9 cellular contexts compared by ENCODE assay signal in genomic region chr12:50533203-50533584, GRCh38. TPM values are rescaled to one million over a fixed set of nuclear protein-coding genes. Genes with fewer than 3 reads are reported as not detected.
A peak's percentile ranks its signal among the peaks of the same experiment; 100 is the strongest.
DNase-seq lines count a peak whose midpoint lies in the region; ATAC-seq and TF ChIP-seq lines count a peak whose summit lies in the region.
"Had no signal": no experiment of that assay in that cellular context is flagged by ENCODE, and none has a peak within 500 bp of the region (broad histone marks: within the 10 kb centered on the region; RNA-seq: fewer than 3 reads in every experiment).

No MANE protein-coding gene starts in this region.

- no peak for TF ChIP-seq CTCF in CD8-positive, alpha-beta T cell (IDR thresholded peaks at IDR 0.05)
- no peak for TF ChIP-seq CTCF in endodermal cell (conservative IDR thresholded peaks at IDR 0.05)
- no peak for TF ChIP-seq CTCF in osteoblast (IDR thresholded peaks at IDR 0.05; ENCODE audit: extremely low read depth, low read depth, low read length)
- TF ChIP-seq CTCF in testis (IDR thresholded peaks at IDR 0.05) = no peak
- TF ChIP-seq CTCF in esophagus muscularis mucosa (IDR thresholded peaks at IDR 0.05) = no peak
- TF ChIP-seq CTCF in left ventricle myocardium inferior (IDR thresholded peaks at IDR 0.05; ENCODE audit: borderline replicate concordance) = no peak

- H3K4me2 ChIP-seq in Karpas-422 (ENCODE audit: low read depth, low read length, poor library complexity, severe bottlenecking) (no peak overlapping the region), osteoblast (ENCODE audit: insufficient read depth, low read length) (no peak overlapping the region)

- TF ChIP-seq POLR2A in testis (IDR thresholded peaks at IDR 0.05) (no peak), esophagus muscularis mucosa (IDR thresholded peaks at IDR 0.05; ENCODE audit: low read depth) (no peak)

- H3K4me3 Mint-ChIP-seq in CD8-positive, alpha-beta T cell = no peak overlapping the region
- H3K4me3 Mint-ChIP-seq in endodermal cell = no peak overlapping the region
- H3K4me3 Mint-ChIP-seq: activated naive CD4-positive, alpha-beta T cell treated with anti-CD3 and anti-CD28 coated beads for 36 hours had no signal

- intact Hi-C loops in CD8-positive, alpha-beta T cell (cut with DNase I, micrococcal nuclease) = loop anchor here (2.0 kb wide), 3 partner anchors 14 to 28 kb away; partner anchors contain the start of gene DIP2B (in 1 of the 2)
- intact Hi-C loops in testis (cut with DNase I; ENCODE audit: low total_unique reads) = no loop called here
- intact Hi-C loops in esophagus muscularis mucosa (cut with DNase I) = no loop called here
- intact Hi-C loops in left ventricle myocardium inferior (cut with micrococcal nuclease) = no loop called here

- H4K20me1 ChIP-seq in Karpas-422 (ENCODE audit: insufficient read depth, low read depth, low read length) (no peaks in the 10 kb centered on the region), osteoblast (ENCODE audit: insufficient read depth, low read length) (peaks cover 2% of the 10 kb centered on the region)

- H3K9ac ChIP-seq in Karpas-422 (ENCODE audit: low read length) = no peak overlapping the region
- H3K9ac ChIP-seq in endodermal cell (ENCODE audit: extremely low read depth, low read length, poor library complexity, severe bottlenecking) = no peak overlapping the region

- CTCF ChIA-PET in CD8-positive, alpha-beta T cell (lab: Charles Lee) = no interaction called here

- POLR2A ChIA-PET in CD8-positive, alpha-beta T cell (lab: Charles Lee) = interaction anchor here (1.8 to 2.2 kb wide), 2 partner anchors 25 to 28 kb away, joined by 8 to 11 read pairs; partner anchors contain the start of gene DIP2B

- no peak for DNase-seq in CD8-positive, alpha-beta T cell
- DNase-seq in Karpas-422 (no peak), endodermal cell (peak; percentile 39), osteoblast (ENCODE audit: insufficient read length, low spot score, missing footprints) (peak; percentile 74), T-helper 1 cell (no peak), testis (no peak), esophagus muscularis mucosa (ENCODE audit: extremely low spot score) (no peak), left ventricle myocardium inferior (no peak)

- H3K27ac Mint-ChIP-seq in CD8-positive, alpha-beta T cell = no peak overlapping the region
- H3K27ac Mint-ChIP-seq in endodermal cell = no peak overlapping the region
- H3K27ac Mint-ChIP-seq: activated naive CD4-positive, alpha-beta T cell treated with anti-CD3 and anti-CD28 coated beads for 36 hours had no signal

- H3K4me1 Mint-ChIP-seq in CD8-positive, alpha-beta T cell (ENCODE audit: low read depth) = peaks cover 39% of the 10 kb centered on the region
- peaks cover 23% of the 10 kb centered on the region for H3K4me1 Mint-ChIP-seq in endodermal cell

- peaks cover 13% of the 10 kb centered on the region for H3K36me3 Mint-ChIP-seq in CD8-positive, alpha-beta T cell
- H3K36me3 Mint-ChIP-seq in endodermal cell (ENCODE audit: low read depth) = no peaks in the 10 kb centered on the region

- no peaks in the 10 kb centered on the region for H3K9me3 Mint-ChIP-seq in CD8-positive, alpha-beta T cell
- H3K9me3 Mint-ChIP-seq in endodermal cell = no peaks in the 10 kb centered on the region
- H3K9me3 Mint-ChIP-seq: activated naive CD4-positive, alpha-beta T cell treated with anti-CD3 and anti-CD28 coated beads for 36 hours had no signal

- ATAC-seq in CD8-positive, alpha-beta T cell = peak; percentile 17

- H3K4me1 ChIP-seq in CD8-positive, alpha-beta T cell (ENCODE audit: insufficient read depth, low read length) = peaks cover 30% of the 10 kb centered on the region
- peaks cover 51% of the 10 kb centered on the region for H3K4me1 ChIP-seq in Karpas-422 (ENCODE audit: low read length)
- H3K4me1 ChIP-seq in endodermal cell (ENCODE audit: control insufficient read depth, insufficient read depth, low read length) = no peaks in the 10 kb centered on the region
- peaks cover 32% of the 10 kb centered on the region for H3K4me1 ChIP-seq in osteoblast (ENCODE audit: insufficient read depth, low read length)
- peaks cover 6% of the 10 kb centered on the region for H3K4me1 ChIP-seq in testis
- peaks cover 5 to 37% (median 32%) of the 10 kb centered on the region in 4 donors for H3K4me1 ChIP-seq in esophagus muscularis mucosa
- H3K4me1 ChIP-seq in left ventricle myocardium inferior = peaks cover 42% of the 10 kb centered on the region

- no peaks in the 10 kb centered on the region for H3K9me3 ChIP-seq in CD8-positive, alpha-beta T cell (ENCODE audit: low read length)
- H3K9me3 ChIP-seq in Karpas-422 (ENCODE audit: low read length) = no peaks in the 10 kb centered on the region
- no peaks in the 10 kb centered on the region for H3K9me3 ChIP-seq in endodermal cell (ENCODE audit: control insufficient read depth, low read length)
- H3K9me3 ChIP-seq in osteoblast (ENCODE audit: low read depth, low read length) = no peaks in the 10 kb centered on the region
- no peaks in the 10 kb centered on the region for H3K9me3 ChIP-seq in testis
- no peaks in the 10 kb centered on the region for H3K9me3 ChIP-seq in esophagus muscularis mucosa
- no peaks in the 10 kb centered on the region for H3K9me3 ChIP-seq in left ventricle myocardium inferior (replicated peaks)

- 72 to 84% methylated on average over 2 of the region's 2 CpGs for WGBS in endodermal cell (ENCODE audit: insufficient coverage in 1 of 2, insufficient read length in 1 of 2), 2 experiments
- WGBS in testis, 2 donors = 75 to 86% methylated on average over 2 of the region's 2 CpGs
- 83% methylated on average over 2 of the region's 2 CpGs for WGBS in esophagus muscularis mucosa

- H3K27ac ChIP-seq in CD8-positive, alpha-beta T cell (ENCODE audit: low read depth, low read length) = peak overlapping the region; percentile 19
- H3K27ac ChIP-seq in Karpas-422 (ENCODE audit: low read length) (peak overlapping the region; percentile 36; the same call in 1 of the 2 replicates), endodermal cell (ENCODE audit: low read depth, low read length) (no peak overlapping the region), osteoblast (ENCODE audit: low read depth, low read length) (peak overlapping the region; percentile 91), testis (peak overlapping the region in 1 of 2 donors; percentile 11), esophagus muscularis mucosa (replicated peaks in 1 of 4) (no peak overlapping the region), left ventricle myocardium inferior (replicated peaks) (no peak overlapping the region)

- H2AFZ ChIP-seq in Karpas-422 (ENCODE audit: low read length) (no peak overlapping the region), osteoblast (ENCODE audit: low read length) (no peak overlapping the region)

- H3K79me2 ChIP-seq in Karpas-422 (ENCODE audit: low read length) = peaks cover 93% of the 10 kb centered on the region
- H3K79me2 ChIP-seq in osteoblast (ENCODE audit: insufficient read depth, low read length) = peaks cover 51% of the 10 kb centered on the region

- H3K36me3 ChIP-seq in CD8-positive, alpha-beta T cell (ENCODE audit: insufficient read depth, low read length) = no peaks in the 10 kb centered on the region
- 0 out of 2 replicates have a peak, but pooled peaks cover 3% of the 10 kb centered on the region for H3K36me3 ChIP-seq in Karpas-422 (ENCODE audit: insufficient read depth, low read length)
- H3K36me3 ChIP-seq in endodermal cell (ENCODE audit: control insufficient read depth, insufficient read depth, low read length) = no peaks in the 10 kb centered on the region
- H3K36me3 ChIP-seq in osteoblast (ENCODE audit: insufficient read depth, low read length) = no peaks in the 10 kb centered on the region
- H3K36me3 ChIP-seq in testis (ENCODE audit: low read depth, missing control alignments) = no peaks in the 10 kb centered on the region
- no peaks in the 10 kb centered on the region for H3K36me3 ChIP-seq in esophagus muscularis mucosa
- peaks cover 4% of the 10 kb centered on the region for H3K36me3 ChIP-seq in left ventricle myocardium inferior

- no peaks in the 10 kb centered on the region for H3K27me3 Mint-ChIP-seq in CD8-positive, alpha-beta T cell (ENCODE audit: low read depth)
- no peaks in the 10 kb centered on the region for H3K27me3 Mint-ChIP-seq in endodermal cell (ENCODE audit: insufficient read depth)

- no peaks in the 10 kb centered on the region for H3K27me3 ChIP-seq in CD8-positive, alpha-beta T cell (ENCODE audit: insufficient read depth, low read length)
- H3K27me3 ChIP-seq in Karpas-422 (ENCODE audit: low read length) (no peaks in the 10 kb centered on the region), endodermal cell (ENCODE audit: control insufficient read depth, insufficient read depth, low read length, poor library complexity, severe bottlenecking) (no peaks in the 10 kb centered on the region), osteoblast (ENCODE audit: insufficient read depth, low read length) (no peaks in the 10 kb centered on the region), testis (no peaks in the 10 kb centered on the region), esophagus muscularis mucosa (no peaks in the 10 kb centered on the region), left ventricle myocardium inferior (ENCODE audit: low read depth) (no peaks in the 10 kb centered on the region)

- H3K9me2 ChIP-seq in Karpas-422 (replicated peaks; ENCODE audit: insufficient read depth, low read length) = no peaks in the 10 kb centered on the region

- no peak for TF ChIP-seq EP300 in esophagus muscularis mucosa (IDR thresholded peaks at IDR 0.05)

- no peak overlapping the region for H3K4me3 ChIP-seq in CD8-positive, alpha-beta T cell (ENCODE audit: low read depth, low read length)
- no peak overlapping the region for H3K4me3 ChIP-seq in Karpas-422 (ENCODE audit: low read length)
- no peak overlapping the region for H3K4me3 ChIP-seq in endodermal cell (ENCODE audit: low read length)
- no peak overlapping the region for H3K4me3 ChIP-seq in osteoblast (ENCODE audit: insufficient read depth, low read length)
- H3K4me3 ChIP-seq in testis = no peak overlapping the region
- H3K4me3 ChIP-seq in esophagus muscularis mucosa = no peak overlapping the region
- H3K4me3 ChIP-seq in left ventricle myocardium inferior = no peak overlapping the region

RNA-seq across cellular contexts. Expression of gene DIP2B, which starts 28.4 kb away (rescaled TPM):
- total RNA-seq in CD8-positive, alpha-beta T cell = 10 to 100 TPM; 18.8 to 20.7 TPM
- 31.2 and 37.5 TPM in 2 replicates for total RNA-seq in Karpas-422 (2014; rRNA removed; shearing (Covaris generic); ENCODE audit: low replicate concordance)
- total RNA-seq in endodermal cell = 10 to 100 TPM; 20.6 to 21.3 TPM
- 19.2 TPM for polyA plus RNA-seq in endodermal cell (2013, experiment 1 of 2)
- 18.2 TPM for polyA plus RNA-seq in endodermal cell (2013, experiment 2 of 2)
- total RNA-seq in osteoblast = 28.2 and 29.8 TPM in 2 replicates
- 10 to 100 TPM; 43.5 to 57.1 TPM for total RNA-seq in testis
- polyA plus RNA-seq in testis (ENCODE audit: insufficient read depth, low read depth, low replicate concordance) = 19.1 TPM
- 10 to 100 TPM; 18.7 to 23.0 (median 20.6) TPM for total RNA-seq in esophagus muscularis mucosa
- total RNA-seq in left ventricle myocardium inferior = 13.2 TPM

Comparison
In these comparisons a context has a peak if more than half of its experiments do, and no peak if none do; other contexts are left out.
1. DNase-seq: peak in endodermal cell (single experiment) and osteoblast (single experiment); none in CD8-positive, alpha-beta T cell (0 of 7), Karpas-422 (single experiment), T-helper 1 cell (0 of 5), testis (single experiment), esophagus muscularis mucosa (single experiment) and left ventricle myocardium inferior (single experiment).
2. H3K27ac ChIP-seq: peak in CD8-positive, alpha-beta T cell (single experiment), Karpas-422 (single experiment) and osteoblast (single experiment); none in endodermal cell (single experiment), esophagus muscularis mucosa (0 of 4) and left ventricle myocardium inferior (single experiment).
3. intact Hi-C loops: an anchor here in CD8-positive, alpha-beta T cell (2.0 kb wide); none called in testis, esophagus muscularis mucosa and left ventricle myocardium inferior.